ENCODE assay signal across 13 cellular contexts in the genomic region with DNA sequence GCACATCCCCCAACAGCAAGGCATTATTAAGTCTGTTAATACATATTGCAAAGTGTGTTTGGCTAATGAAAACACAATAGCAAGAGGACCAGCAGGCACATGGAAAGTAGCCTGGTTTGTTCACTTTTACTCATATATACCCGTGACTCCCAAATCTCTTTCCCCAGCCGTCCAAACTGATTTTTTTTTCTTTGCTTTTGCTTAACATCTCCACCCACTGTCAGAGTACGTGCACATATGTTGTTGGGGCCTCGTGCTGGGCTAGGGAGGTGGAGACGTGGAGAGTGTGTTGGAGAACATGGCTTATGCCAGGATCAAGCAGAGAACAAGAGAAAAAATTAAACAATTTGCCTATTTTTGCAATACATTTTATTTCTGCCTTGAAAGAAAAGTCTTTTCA. TPM values are rescaled to one million over a fixed set of nuclear protein-coding genes. Genes with fewer than 3 reads are reported as not detected.
DNase-seq lines count a peak whose midpoint lies in the region; TF ChIP-seq lines count a peak whose summit lies in the region.
"Had no signal": no experiment of that assay in that cellular context is flagged by ENCODE, and none has a peak within 500 bp of the region (broad histone marks: within the 10 kb centered on the region; RNA-seq: fewer than 3 reads in every experiment).

No MANE protein-coding gene starts in this region.

- TF ChIP-seq CTCF in Calu3 (IDR thresholded peaks at IDR 0.05; ENCODE audit: unreplicated experiment) = no peak

- CTCF ChIA-PET in Calu3 (lab: Charles Lee) = no interaction called here

- peaks cover 8% of the 10 kb centered on the region for H3K4me1 Mint-ChIP-seq in Calu3 (ENCODE audit: low read depth, unreplicated experiment)

- DNase-seq in NCI-H82 (lab: John Stamatoyannopoulos, UW) (peak; percentile 7), NCI-H82 treated with DMSO at 0.1 percent for 48 hours (lab: John Stamatoyannopoulos, UW; ENCODE audit: unreplicated experiment) (no peak), NCI-H446 treated with DMSO at 0.1 percent for 48 hours (lab: John Stamatoyannopoulos, UW) (peak; percentile 38), inferior parietal cortex (ENCODE audit: extremely low spot score) (peak; percentile 17), activated T-cell treated with anti-CD3 and anti-CD28 coated beads for 4 hours (no peak), Calu3 (no peak), ecto neural progenitor cell (ENCODE audit: low spot score) (no peak), NCI-H2196 treated with DMSO at 0.1 percent for 48 hours (lab: John Stamatoyannopoulos, UW; ENCODE audit: unreplicated experiment) (no peak)
- DNase-seq: CD8-positive, alpha-beta memory T cell; DMS153; NCI-H1436 treated with DMSO at 0.1 percent for 48 hours; NCI-H2081 treated with DMSO at 0.1 percent for 48 hours; Peyer's patch had no signal

- intact Hi-C loops in Calu3 (cut with micrococcal nuclease; ENCODE audit: unreplicated experiment) = loop anchor here (10.0 kb wide), 1 partner anchor 194 kb away; no protein-coding TSS in a partner anchor

- no peak overlapping the region for H3K27ac Mint-ChIP-seq in Calu3 (ENCODE audit: unreplicated experiment)

- H3K27me3 Mint-ChIP-seq in Calu3 (ENCODE audit: unreplicated experiment) = peaks cover 67% of the 10 kb centered on the region

- H3K36me3 Mint-ChIP-seq in Calu3 (ENCODE audit: insufficient read depth, unreplicated experiment) = peaks cover 14% of the 10 kb centered on the region
- H3K36me3 Mint-ChIP-seq: CD8-positive, alpha-beta memory T cell had no signal

- no peaks in the 10 kb centered on the region for H3K9me3 Mint-ChIP-seq in Calu3 (ENCODE audit: low read depth, unreplicated experiment)

- no TSS peak for BruUV-seq in Calu3 (replicated peaks; lab: Mats Ljungman, UMichigan)

- H3K4me3 Mint-ChIP-seq in Calu3 (ENCODE audit: low read depth, unreplicated experiment) = no peak overlapping the region
- H3K4me3 Mint-ChIP-seq: CD8-positive, alpha-beta memory T cell had no signal

RNA-seq across cellular contexts. Expression of a gene that starts 4.2 kb away (rescaled TPM):
- total RNA-seq in Calu3 (2022) = 22.3 and 28.4 TPM in 2 replicates

Comparison
In these comparisons a context has a peak if more than half of its experiments do, and no peak if none do; other contexts are left out.
1. DNase-seq: peak in NCI-H82 (single experiment), NCI-H446 treated with DMSO at 0.1 percent for 48 hours (single experiment) and inferior parietal cortex (single experiment); none in NCI-H82 treated with DMSO at 0.1 percent for 48 hours (single experiment), activated T-cell treated with anti-CD3 and anti-CD28 coated beads for 4 hours (single experiment), Calu3 (single experiment), ecto neural progenitor cell (single experiment) and NCI-H2196 treated with DMSO at 0.1 percent for 48 hours (single experiment).